ENCODE assay signal across 1 cellular context in the genomic region with DNA sequence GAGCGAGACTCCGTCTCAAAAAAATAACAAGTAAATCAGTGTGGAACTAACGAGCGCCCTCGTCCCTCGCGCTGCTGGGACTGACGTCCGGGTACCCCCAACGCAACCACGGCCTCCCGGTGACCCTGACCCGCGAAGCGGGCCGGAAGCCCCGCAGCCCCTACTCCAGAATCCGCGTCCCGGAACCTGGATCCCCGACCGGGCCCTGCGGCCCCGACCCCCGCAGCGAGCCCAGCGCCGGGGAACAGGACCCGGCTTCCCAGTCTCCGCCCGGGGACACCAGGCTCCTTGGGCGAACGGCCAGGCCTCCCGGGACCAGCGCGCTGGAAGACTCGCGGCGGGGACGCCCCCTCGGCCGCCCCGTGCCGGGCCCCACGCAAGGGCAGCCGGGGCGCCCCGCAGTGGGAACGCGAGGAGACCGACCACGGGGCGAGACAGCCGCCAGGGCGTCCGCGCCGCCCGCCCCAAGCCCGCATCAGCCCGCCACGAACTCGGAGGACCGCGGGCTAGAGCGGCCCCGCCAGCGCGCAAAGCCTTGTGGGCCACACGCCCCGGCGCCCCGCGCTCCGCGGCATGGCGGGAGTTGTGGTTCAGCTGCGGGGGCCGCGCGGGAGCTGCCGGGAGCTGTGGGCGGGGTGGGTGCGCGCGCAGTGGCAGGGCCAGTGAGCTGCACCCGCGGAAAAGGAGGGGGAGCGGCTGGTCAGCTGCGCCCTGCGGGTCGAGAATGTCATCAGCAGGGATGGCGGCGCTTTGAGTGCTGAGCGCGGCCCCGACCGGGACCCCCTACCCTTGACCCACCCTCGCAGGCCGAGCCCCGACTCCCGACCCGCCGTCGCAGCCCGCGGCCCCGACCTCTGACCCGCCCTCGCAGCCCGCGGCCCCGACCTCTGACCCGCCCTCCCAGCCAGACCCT.
TF ChIP-seq lines count a peak whose summit lies in the region.

No MANE protein-coding gene starts in this region.

TF ChIP-seq in GM23338, 12 proteins besides CTCF, POLR2A, EP300 and RAD21 (continued from another document):
- TF ChIP-seq, protein P1, sequence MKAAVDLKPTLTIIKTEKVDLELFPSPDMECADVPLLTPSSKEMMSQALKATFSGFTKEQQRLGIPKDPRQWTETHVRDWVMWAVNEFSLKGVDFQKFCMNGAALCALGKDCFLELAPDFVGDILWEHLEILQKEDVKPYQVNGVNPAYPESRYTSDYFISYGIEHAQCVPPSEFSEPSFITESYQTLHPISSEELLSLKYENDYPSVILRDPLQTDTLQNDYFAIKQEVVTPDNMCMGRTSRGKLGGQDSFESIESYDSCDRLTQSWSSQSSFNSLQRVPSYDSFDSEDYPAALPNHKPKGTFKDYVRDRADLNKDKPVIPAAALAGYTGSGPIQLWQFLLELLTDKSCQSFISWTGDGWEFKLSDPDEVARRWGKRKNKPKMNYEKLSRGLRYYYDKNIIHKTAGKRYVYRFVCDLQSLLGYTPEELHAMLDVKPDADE (IDR thresholded peaks at IDR 0.05): peak; percentile 97
